8 cellular contexts compared by ENCODE assay signal in the genomic region with DNA sequence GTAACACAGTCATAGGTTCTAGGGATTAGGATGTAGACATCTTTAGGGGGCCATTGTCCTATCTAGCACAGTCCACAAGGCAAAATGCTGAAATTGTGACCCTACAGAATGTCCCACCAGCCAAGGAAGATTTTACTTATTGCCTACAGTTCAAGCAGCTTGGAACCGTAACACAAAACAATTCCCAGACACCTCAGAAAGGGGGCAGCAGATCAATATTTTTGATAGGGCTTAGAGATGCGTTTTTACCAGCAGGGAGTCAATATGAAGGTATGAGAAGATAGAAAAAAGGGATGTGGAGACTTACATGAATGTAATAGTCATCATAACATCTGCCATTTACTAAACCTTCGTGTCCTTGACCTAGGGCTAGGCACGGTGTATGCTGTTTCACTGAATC.
DNase-seq lines count a peak whose midpoint lies in the region; ATAC-seq, FAIRE-seq and TF ChIP-seq lines count a peak whose summit lies in the region.

No MANE protein-coding gene starts in this region.

- intact Hi-C loops in kidney (cut with DNase I), result no loop called here

- TF ChIP-seq CTCF in DOHH2 (IDR thresholded peaks at IDR 0.05; ENCODE audit: low read depth, low read length, poor library complexity, severe bottlenecking) (peak; percentile 26), HFFc6 (IDR thresholded peaks at IDR 0.05) (peak; percentile 64), kidney (IDR thresholded peaks at IDR 0.05; ENCODE audit: borderline replicate concordance, extremely low read depth, insufficient read depth) (peak; percentile 20), coronary artery (IDR thresholded peaks at IDR 0.05) (no peak)

- H3K9me3 Mint-ChIP-seq in HFFc6, result no peaks in the 10 kb centered on the region

- no peak overlapping the region for H3K27ac ChIP-seq in DOHH2 (ENCODE audit: low read depth, low read length)
- no peak overlapping the region for H3K27ac ChIP-seq in kidney (ENCODE audit: low read depth in 2 of 2, low read length in 2 of 2)
- H3K27ac ChIP-seq in coronary artery, result no peak overlapping the region

- ATAC-seq in SK-N-SH treated with all-trans-retinoic acid at 6 μM for 48 hours, result peak; percentile 40; the same call in 2 of the 3 replicates

- H3K27me3 Mint-ChIP-seq in HFFc6 (ENCODE audit: insufficient read depth), result no peaks in the 10 kb centered on the region

- H3F3A ChIP-seq in DOHH2 (ENCODE audit: control insufficient read depth, insufficient read depth), result no peaks in the 10 kb centered on the region

- H4K20me1 ChIP-seq in DOHH2 (ENCODE audit: control insufficient read depth, insufficient read depth, low read depth, low read length), result no peaks in the 10 kb centered on the region

- no peak overlapping the region for H3K4me2 ChIP-seq in DOHH2 (ENCODE audit: low read length)

- H3K27ac Mint-ChIP-seq in HFFc6, result peak overlapping the region; percentile 48; the same call in 1 of the 2 replicates

- H3K27me3 ChIP-seq in DOHH2 (ENCODE audit: control insufficient read depth, low read length), result no peaks in the 10 kb centered on the region

- H3K4me1 ChIP-seq in DOHH2 (ENCODE audit: control insufficient read depth, low read length) (no peaks in the 10 kb centered on the region), kidney (ENCODE audit: control insufficient read depth in 1 of 2, insufficient read depth in 1 of 2, low read depth in 1 of 2, low read length in 2 of 2) (peaks cover 16 to 31% of the 10 kb centered on the region in 2 donors)

- H3K4me1 Mint-ChIP-seq in HFFc6 (ENCODE audit: low read depth), result peaks cover 39% of the 10 kb centered on the region

- H3K4me3 ChIP-seq in DOHH2 (ENCODE audit: low read length) (no peak overlapping the region), kidney (ENCODE audit: low read length in 2 of 2) (no peak overlapping the region), coronary artery (no peak overlapping the region)

- H3K9me3 ChIP-seq in DOHH2 (ENCODE audit: control insufficient read depth, insufficient read depth, low read length), result no peaks in the 10 kb centered on the region
- H3K9me3 ChIP-seq in kidney (ENCODE audit: control insufficient read depth in 1 of 2, low read length in 2 of 2), result no peaks in the 10 kb centered on the region

- H3K9me2 ChIP-seq in DOHH2 (replicated peaks; ENCODE audit: control insufficient read depth, low read length), result no peaks in the 10 kb centered on the region

- no peak overlapping the region for H3K4me3 Mint-ChIP-seq in HFFc6

- H3K36me3 Mint-ChIP-seq in HFFc6 (ENCODE audit: low read depth), result peaks cover 4% of the 10 kb centered on the region; the same call in 1 of the 2 replicates

- H3K9ac ChIP-seq in kidney (ENCODE audit: low read length in 2 of 2), result no peak overlapping the region

- no peak for FAIRE-seq in kidney (lab: Jason Lieb, UNC)

- H3K79me2 ChIP-seq in DOHH2 (ENCODE audit: control insufficient read depth, low read length), result no peaks in the 10 kb centered on the region

- no peak for DNase-seq in HFFc6
- DNase-seq in kidney, result no peak
- DNase-seq in coronary artery (ENCODE audit: low spot score), result no peak
- no peak for DNase-seq in NCI-H510A treated with DMSO at 0.1 percent for 48 hours (lab: John Stamatoyannopoulos, UW)
- no peak for DNase-seq in activated CD4-positive, CD25-positive, alpha-beta regulatory T cell treated with anti-CD3 and anti-CD28 coated beads, Interleukin-2, amount 50 U/mL, for 72 hours
- DNase-seq in cerebellar nuclear complex (lab: John Stamatoyannopoulos, UW), result no peak

- H3K36me3 ChIP-seq in DOHH2 (ENCODE audit: control insufficient read depth, low read length) (no peaks in the 10 kb centered on the region), kidney (ENCODE audit: control insufficient read depth in 1 of 2, insufficient read depth in 2 of 2, low read length in 2 of 2) (no peaks in the 10 kb centered on the region)

TF ChIP-seq in SK-N-SH treated with all-trans-retinoic acid at 6 μM for 48 hours, 23 proteins besides CTCF, POLR2A, EP300 and RAD21:
- TF ChIP-seq ZC3H10 (CRISPR knock-in tag; IDR thresholded peaks at IDR 0.05) (no peak), BACH2 (CRISPR knock-in tag; IDR thresholded peaks at IDR 0.05; ENCODE audit: borderline replicate concordance) (no peak), ZFP30 (CRISPR knock-in tag; IDR thresholded peaks at IDR 0.05) (no peak), ZNF565 (CRISPR knock-in tag; conservative IDR thresholded peaks at IDR 0.05; ENCODE audit: low read depth) (no peak), RARB (CRISPR knock-in tag; IDR thresholded peaks at IDR 0.05) (no peak), CSDC2 (CRISPR knock-in tag; IDR thresholded peaks at IDR 0.05) (no peak), SNAI2 (CRISPR knock-in tag; IDR thresholded peaks at IDR 0.05) (no peak), ISL1 (CRISPR knock-in tag; IDR thresholded peaks at IDR 0.05) (no peak), GLIS3 (CRISPR knock-in tag; IDR thresholded peaks at IDR 0.05) (no peak), ARNTL (CRISPR knock-in tag; IDR thresholded peaks at IDR 0.05; ENCODE audit: borderline replicate concordance, low read depth) (no peak), OSR1 (CRISPR knock-in tag; IDR thresholded peaks at IDR 0.05) (no peak), ESRRG (CRISPR knock-in tag; IDR thresholded peaks at IDR 0.05) (no peak), ZNF8 (CRISPR knock-in tag; IDR thresholded peaks at IDR 0.05) (no peak), TOX (CRISPR knock-in tag; IDR thresholded peaks at IDR 0.05; ENCODE audit: borderline replicate concordance) (no peak), TCF4 (CRISPR knock-in tag; IDR thresholded peaks at IDR 0.05; ENCODE audit: borderline replicate concordance) (no peak), PPARA (CRISPR knock-in tag; IDR thresholded peaks at IDR 0.05; ENCODE audit: borderline replicate concordance) (no peak)
- TF ChIP-seq, protein P1, sequence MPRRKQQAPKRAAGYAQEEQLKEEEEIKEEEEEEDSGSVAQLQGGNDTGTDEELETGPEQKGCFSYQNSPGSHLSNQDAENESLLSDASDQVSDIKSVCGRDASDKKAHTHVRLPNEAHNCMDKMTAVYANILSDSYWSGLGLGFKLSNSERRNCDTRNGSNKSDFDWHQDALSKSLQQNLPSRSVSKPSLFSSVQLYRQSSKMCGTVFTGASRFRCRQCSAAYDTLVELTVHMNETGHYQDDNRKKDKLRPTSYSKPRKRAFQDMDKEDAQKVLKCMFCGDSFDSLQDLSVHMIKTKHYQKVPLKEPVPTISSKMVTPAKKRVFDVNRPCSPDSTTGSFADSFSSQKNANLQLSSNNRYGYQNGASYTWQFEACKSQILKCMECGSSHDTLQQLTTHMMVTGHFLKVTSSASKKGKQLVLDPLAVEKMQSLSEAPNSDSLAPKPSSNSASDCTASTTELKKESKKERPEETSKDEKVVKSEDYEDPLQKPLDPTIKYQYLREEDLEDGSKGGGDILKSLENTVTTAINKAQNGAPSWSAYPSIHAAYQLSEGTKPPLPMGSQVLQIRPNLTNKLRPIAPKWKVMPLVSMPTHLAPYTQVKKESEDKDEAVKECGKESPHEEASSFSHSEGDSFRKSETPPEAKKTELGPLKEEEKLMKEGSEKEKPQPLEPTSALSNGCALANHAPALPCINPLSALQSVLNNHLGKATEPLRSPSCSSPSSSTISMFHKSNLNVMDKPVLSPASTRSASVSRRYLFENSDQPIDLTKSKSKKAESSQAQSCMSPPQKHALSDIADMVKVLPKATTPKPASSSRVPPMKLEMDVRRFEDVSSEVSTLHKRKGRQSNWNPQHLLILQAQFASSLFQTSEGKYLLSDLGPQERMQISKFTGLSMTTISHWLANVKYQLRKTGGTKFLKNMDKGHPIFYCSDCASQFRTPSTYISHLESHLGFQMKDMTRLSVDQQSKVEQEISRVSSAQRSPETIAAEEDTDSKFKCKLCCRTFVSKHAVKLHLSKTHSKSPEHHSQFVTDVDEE (CRISPR knock-in tag; IDR thresholded peaks at IDR 0.05), result no peak
- TF ChIP-seq, protein P2, sequence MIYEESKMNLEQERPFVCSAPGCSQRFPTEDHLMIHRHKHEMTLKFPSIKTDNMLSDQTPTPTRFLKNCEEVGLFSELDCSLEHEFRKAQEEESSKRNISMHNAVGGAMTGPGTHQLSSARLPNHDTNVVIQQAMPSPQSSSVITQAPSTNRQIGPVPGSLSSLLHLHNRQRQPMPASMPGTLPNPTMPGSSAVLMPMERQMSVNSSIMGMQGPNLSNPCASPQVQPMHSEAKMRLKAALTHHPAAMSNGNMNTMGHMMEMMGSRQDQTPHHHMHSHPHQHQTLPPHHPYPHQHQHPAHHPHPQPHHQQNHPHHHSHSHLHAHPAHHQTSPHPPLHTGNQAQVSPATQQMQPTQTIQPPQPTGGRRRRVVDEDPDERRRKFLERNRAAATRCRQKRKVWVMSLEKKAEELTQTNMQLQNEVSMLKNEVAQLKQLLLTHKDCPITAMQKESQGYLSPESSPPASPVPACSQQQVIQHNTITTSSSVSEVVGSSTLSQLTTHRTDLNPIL (CRISPR knock-in tag; IDR thresholded peaks at IDR 0.05; ENCODE audit: low read depth), result no peak
- TF ChIP-seq, protein P3, sequence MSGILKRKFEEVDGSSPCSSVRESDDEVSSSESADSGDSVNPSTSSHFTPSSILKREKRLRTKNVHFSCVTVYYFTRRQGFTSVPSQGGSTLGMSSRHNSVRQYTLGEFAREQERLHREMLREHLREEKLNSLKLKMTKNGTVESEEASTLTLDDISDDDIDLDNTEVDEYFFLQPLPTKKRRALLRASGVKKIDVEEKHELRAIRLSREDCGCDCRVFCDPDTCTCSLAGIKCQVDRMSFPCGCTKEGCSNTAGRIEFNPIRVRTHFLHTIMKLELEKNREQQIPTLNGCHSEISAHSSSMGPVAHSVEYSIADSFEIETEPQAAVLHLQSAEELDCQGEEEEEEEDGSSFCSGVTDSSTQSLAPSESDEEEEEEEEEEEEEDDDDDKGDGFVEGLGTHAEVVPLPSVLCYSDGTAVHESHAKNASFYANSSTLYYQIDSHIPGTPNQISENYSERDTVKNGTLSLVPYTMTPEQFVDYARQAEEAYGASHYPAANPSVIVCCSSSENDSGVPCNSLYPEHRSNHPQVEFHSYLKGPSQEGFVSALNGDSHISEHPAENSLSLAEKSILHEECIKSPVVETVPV (CRISPR knock-in tag; IDR thresholded peaks at IDR 0.05), result no peak
